In the genomic region with DNA sequence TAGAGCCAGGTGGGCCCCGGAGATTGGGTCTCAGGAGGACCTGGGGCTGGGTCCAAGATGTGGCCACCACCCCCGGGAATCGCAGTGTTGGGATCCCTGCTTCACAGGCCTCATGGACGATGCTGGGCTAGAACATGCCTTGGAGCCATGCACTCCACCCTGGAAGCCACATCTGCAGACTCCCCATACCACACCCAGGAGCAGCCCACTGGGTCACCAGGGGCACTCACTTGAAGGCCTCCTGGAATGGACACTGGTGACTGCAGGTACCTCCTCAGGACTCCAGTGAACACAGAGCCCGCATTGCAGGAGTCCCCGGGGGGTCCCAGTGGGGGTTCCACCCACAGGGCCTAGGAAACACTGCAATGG, we compare ENCODE assay signal across 10 cellular contexts. TPM values are rescaled to one million over a fixed set of nuclear protein-coding genes. Genes with fewer than 3 reads are reported as not detected.
DNase-seq lines count a peak whose midpoint lies in the region; ATAC-seq and TF ChIP-seq lines count a peak whose summit lies in the region.
"Had no signal": no experiment of that assay in that cellular context is flagged by ENCODE, and none has a peak within 500 bp of the region (broad histone marks: within the 10 kb centered on the region; RNA-seq: fewer than 3 reads in every experiment).

No MANE protein-coding gene starts in this region.

- no peaks in the 10 kb centered on the region for H3K36me3 Mint-ChIP-seq in activated T-cell treated with anti-CD3 and anti-CD28 coated beads, Interleukin-2, amount 50 U/mL, for 4 hours (ENCODE audit: insufficient read depth)
- peaks cover 6% of the 10 kb centered on the region for H3K36me3 Mint-ChIP-seq in stimulated activated effector memory CD8-positive, alpha-beta T cell treated with anti-CD3 and anti-CD28 coated beads, Interleukin-12 subunit alpha, Interleukin-12 subunit beta, amount 100 ng/mL, for 72 hours
- H3K36me3 Mint-ChIP-seq in stimulated activated memory B cell treated with anti-CD40 and anti-IgM and Interleukin-4, amounts not matched to agents 10 μg/mL and 1 μg/mL and 100 μg/mL, for 72 hours, result no peaks in the 10 kb centered on the region
- H3K36me3 Mint-ChIP-seq: memory B cell had no signal

- no peaks in the 10 kb centered on the region for H3K36me3 ChIP-seq in Peyer's patch
- no peaks in the 10 kb centered on the region for H3K36me3 ChIP-seq in duodenal mucosa (ENCODE audit: control insufficient read depth in 1 of 2, insufficient read depth in 2 of 2, low read length in 2 of 2)
- H3K36me3 ChIP-seq: gastrocnemius medialis had no signal

- H3K4me3 ChIP-seq in Peyer's patch (peak overlapping the region in 1 of 4 donors; percentile 12), duodenal mucosa (ENCODE audit: low read depth in 1 of 2, low read length in 2 of 2) (peak overlapping the region; percentile 6 to 32)
- H3K4me3 ChIP-seq: gastrocnemius medialis had no signal

- no peak for TF ChIP-seq POLR2A in Peyer's patch (IDR thresholded peaks at IDR 0.05)

- no peaks in the 10 kb centered on the region for H3K27me3 ChIP-seq in Peyer's patch
- H3K27me3 ChIP-seq in duodenal mucosa (ENCODE audit: control insufficient read depth in 1 of 2, insufficient read depth in 2 of 2, low read length in 2 of 2), result no peaks in the 10 kb centered on the region
- H3K27me3 ChIP-seq: gastrocnemius medialis had no signal

- H3K9ac ChIP-seq in duodenal mucosa (ENCODE audit: low read depth in 1 of 2, low read length in 2 of 2), result no peak overlapping the region

- peak overlapping the region; percentile 87 for H3K27ac Mint-ChIP-seq in stimulated activated effector memory CD8-positive, alpha-beta T cell treated with anti-CD3 and anti-CD28 coated beads, Interleukin-12 subunit alpha, Interleukin-12 subunit beta, amount 100 ng/mL, for 72 hours
- no peak overlapping the region for H3K27ac Mint-ChIP-seq in stimulated activated memory B cell treated with anti-CD40 and anti-IgM and Interleukin-4, amounts not matched to agents 10 μg/mL and 1 μg/mL and 100 μg/mL, for 72 hours
- H3K27ac Mint-ChIP-seq: memory B cell had no signal

- peaks cover 53% of the 10 kb centered on the region for H3K4me1 Mint-ChIP-seq in activated T-cell treated with anti-CD3 and anti-CD28 coated beads, Interleukin-2, amount 50 U/mL, for 4 hours (ENCODE audit: low read depth)
- H3K4me1 Mint-ChIP-seq in stimulated activated effector memory CD8-positive, alpha-beta T cell treated with anti-CD3 and anti-CD28 coated beads, Interleukin-12 subunit alpha, Interleukin-12 subunit beta, amount 100 ng/mL, for 72 hours, result peaks cover 42% of the 10 kb centered on the region
- peaks cover 37% of the 10 kb centered on the region for H3K4me1 Mint-ChIP-seq in stimulated activated memory B cell treated with anti-CD40 and anti-IgM and Interleukin-4, amounts not matched to agents 10 μg/mL and 1 μg/mL and 100 μg/mL, for 72 hours

- no peak for TF ChIP-seq CTCF in Peyer's patch (IDR thresholded peaks at IDR 0.05)

- no peaks in the 10 kb centered on the region for H3K9me3 ChIP-seq in Peyer's patch
- H3K9me3 ChIP-seq in duodenal mucosa (ENCODE audit: control insufficient read depth in 1 of 2, low read length in 2 of 2), result no peaks in the 10 kb centered on the region
- H3K9me3 ChIP-seq: gastrocnemius medialis had no signal

- peak overlapping the region; percentile 48 for H3K4me3 Mint-ChIP-seq in activated T-cell treated with anti-CD3 and anti-CD28 coated beads, Interleukin-2, amount 50 U/mL, for 4 hours
- peak overlapping the region; percentile 50 for H3K4me3 Mint-ChIP-seq in stimulated activated effector memory CD8-positive, alpha-beta T cell treated with anti-CD3 and anti-CD28 coated beads, Interleukin-12 subunit alpha, Interleukin-12 subunit beta, amount 100 ng/mL, for 72 hours
- H3K4me3 Mint-ChIP-seq in stimulated activated memory B cell treated with anti-CD40 and anti-IgM and Interleukin-4, amounts not matched to agents 10 μg/mL and 1 μg/mL and 100 μg/mL, for 72 hours, result no peak overlapping the region
- H3K4me3 Mint-ChIP-seq: memory B cell had no signal

- no peak for DNase-seq in activated T-cell treated with anti-CD3 and anti-CD28 coated beads, Interleukin-2, amount 50 U/mL, for 4 hours
- DNase-seq in activated T-cell treated with anti-CD3 and anti-CD28 coated beads, Interleukin-2, amount 50 U/mL, for 48 hours, result no peak
- DNase-seq in Peyer's patch (no peak), activated gamma-delta T cell treated with Interleukin-2 at 50 U/mL for 16 hours (no peak)
- DNase-seq in stimulated activated effector memory CD8-positive, alpha-beta T cell treated with anti-CD3 and anti-CD28 coated beads, Interleukin-12 subunit alpha, Interleukin-12 subunit beta, amount 100 ng/mL, for 72 hours (ENCODE audit: low spot score in 2 of 2), result no peak
- DNase-seq: gastrocnemius medialis had no signal

- peak overlapping the region in 3 of 4 donors; percentile 50 to 59 (median 57) for H3K27ac ChIP-seq in Peyer's patch
- H3K27ac ChIP-seq in duodenal mucosa (ENCODE audit: low read depth, low read length), result no peak overlapping the region
- H3K27ac ChIP-seq: gastrocnemius medialis had no signal

- H3K9me3 Mint-ChIP-seq in activated T-cell treated with anti-CD3 and anti-CD28 coated beads, Interleukin-2, amount 50 U/mL, for 4 hours, result no peaks in the 10 kb centered on the region
- H3K9me3 Mint-ChIP-seq in stimulated activated effector memory CD8-positive, alpha-beta T cell treated with anti-CD3 and anti-CD28 coated beads, Interleukin-12 subunit alpha, Interleukin-12 subunit beta, amount 100 ng/mL, for 72 hours, result no peaks in the 10 kb centered on the region
- H3K9me3 Mint-ChIP-seq in stimulated activated memory B cell treated with anti-CD40 and anti-IgM and Interleukin-4, amounts not matched to agents 10 μg/mL and 1 μg/mL and 100 μg/mL, for 72 hours, result no peaks in the 10 kb centered on the region
- H3K9me3 Mint-ChIP-seq: memory B cell had no signal

- ATAC-seq in activated T-cell treated with anti-CD3 and anti-CD28 coated beads, Interleukin-2, amount 50 U/mL, for 4 hours, result peak in 1 of 2 donors; percentile 2
- ATAC-seq in stimulated activated effector memory CD8-positive, alpha-beta T cell treated with anti-CD3 and anti-CD28 coated beads, Interleukin-12 subunit alpha, Interleukin-12 subunit beta, amount 100 ng/mL, for 72 hours, result no peak
- no peak for ATAC-seq in stimulated activated memory B cell treated with anti-CD40 and anti-IgM and Interleukin-4, amounts not matched to agents 10 μg/mL and 1 μg/mL and 100 μg/mL, for 72 hours
- no peak for ATAC-seq in GM21717 (IDR thresholded peaks at IDR 0.05; ENCODE audit: unreplicated experiment)
- ATAC-seq: gastrocnemius medialis had no signal

- no peaks in the 10 kb centered on the region for H3K27me3 Mint-ChIP-seq in activated T-cell treated with anti-CD3 and anti-CD28 coated beads, Interleukin-2, amount 50 U/mL, for 4 hours (ENCODE audit: low read depth)
- H3K27me3 Mint-ChIP-seq in stimulated activated memory B cell treated with anti-CD40 and anti-IgM and Interleukin-4, amounts not matched to agents 10 μg/mL and 1 μg/mL and 100 μg/mL, for 72 hours, result peaks cover 54% of the 10 kb centered on the region

- H3K4me1 ChIP-seq in Peyer's patch (peaks cover 0 to 43% (median 25%) of the 10 kb centered on the region in 4 donors), duodenal mucosa (ENCODE audit: control insufficient read depth in 1 of 2, insufficient read depth in 2 of 2, low read length in 2 of 2) (peaks cover 0 to 30% of the 10 kb centered on the region in 2 donors)

RNA-seq across cellular contexts. Expression of gene RTN4R, which starts 25.0 kb away (rescaled TPM):
- total RNA-seq in activated T-cell treated with anti-CD3 and anti-CD28 coated beads, Interleukin-2, amount 50 U/mL, for 4 hours, result 1 to 10 TPM in 2 of 3 donors, under 1 TPM in 1; 0.89 to 1.4 (median 1.0) TPM
- total RNA-seq in Peyer's patch, result 1 to 10 TPM; 5.2 to 9.1 (median 5.7) TPM
